36 cellular contexts compared by ENCODE assay signal in the genomic region with DNA sequence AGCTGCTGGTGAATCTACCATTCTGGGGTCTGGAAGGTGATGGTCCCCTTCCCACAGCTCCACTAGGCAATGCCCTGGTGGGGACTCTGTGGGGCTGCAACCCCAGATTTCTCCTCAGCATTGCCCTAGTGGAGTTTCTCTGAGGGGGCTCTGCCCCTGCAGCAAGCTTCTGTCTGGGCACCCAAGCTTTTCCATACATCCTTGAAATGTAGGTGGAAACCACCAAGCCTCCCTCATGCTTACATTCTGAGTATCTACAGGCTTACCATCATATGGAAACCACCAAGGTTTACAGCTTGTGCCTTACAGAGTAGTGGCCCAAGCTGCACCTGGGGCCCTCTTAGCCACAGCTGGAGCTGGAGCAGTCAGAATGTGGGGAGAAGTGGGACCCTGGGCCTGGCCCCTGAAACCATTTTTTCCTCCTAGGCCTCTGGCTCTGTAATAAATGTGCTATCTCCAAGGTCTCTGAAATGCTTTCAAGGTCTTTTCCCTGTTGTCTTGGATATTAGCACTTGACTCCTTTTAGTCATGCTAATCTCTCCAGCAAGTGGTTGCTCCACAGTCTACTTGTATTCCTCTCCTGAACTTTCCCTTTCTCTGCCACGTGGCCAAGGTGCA. TPM values are rescaled to one million over a fixed set of nuclear protein-coding genes. Genes with fewer than 3 reads are reported as not detected.
"Had no signal": no experiment of that assay in that cellular context is flagged by ENCODE, and none has a peak within 500 bp of the region (broad histone marks: within the 10 kb centered on the region; RNA-seq: fewer than 3 reads in every experiment).

No MANE protein-coding gene starts in this region.

- H3K9me3 ChIP-seq: colonic mucosa had no signal

- H3K27ac ChIP-seq: ascending aorta, breast epithelium, cardiac muscle cell, colonic mucosa, epithelial cell of prostate, esophagus squamous epithelium, gastroesophageal sphincter, WERI-Rb-1 had no signal

- DNase-seq: activated B cell treated with CpG ODN at 0.5 μM for 24 hours; activated CD4-positive, alpha-beta T cell treated with anti-CD3 and anti-CD28 coated beads for 48 hours; activated CD4-positive, alpha-beta T cell treated with anti-CD3 and anti-CD28 coated beads, Interleukin-2, amount 50 U/mL, for 1 hour; activated CD4-positive, alpha-beta T cell treated with anti-CD3 and anti-CD28 coated beads, Interleukin-2, amount 50 U/mL, for 48 hours; activated CD8-positive, alpha-beta memory T cell treated with anti-CD3 and anti-CD28 coated beads, Interleukin-2, amount 10 ng/mL, durations not matched to agents 7 days and 5 days; activated CD8-positive, alpha-beta memory T cell treated with anti-CD3 and anti-CD28 coated beads, Interleukin-2, amount 50 U/mL, for 4 hours; activated CD8-positive, alpha-beta T cell treated with anti-CD3 and anti-CD28 coated beads for 36 hours; activated gamma-delta T cell; activated naive CD4-positive, alpha-beta T cell; activated naive CD4-positive, alpha-beta T cell treated with anti-CD3 and anti-CD28 coated beads, Interleukin-2, amount 10 ng/mL, durations not matched to agents 7 days and 5 days; activated naive CD8-positive, alpha-beta T cell treated with anti-CD3 and anti-CD28 coated beads, Interleukin-2, amount 10 ng/mL, durations not matched to agents 7 days and 5 days; activated T-cell treated with anti-CD3 and anti-CD28 coated beads for 4 hours; activated T-cell treated with anti-CD3 and anti-CD28 coated beads, Interleukin-2, amount 50 U/mL, for 24 hours; activated T-cell treated with anti-CD3 and anti-CD28 coated beads, Interleukin-2, amount 50 U/mL, for 72 hours; central memory CD4-positive, alpha-beta T cell; cerebellar nuclear complex; colonic mucosa; effector CD8-positive, alpha-beta T cell; esophagus squamous epithelium; foreskin melanocyte; T-helper 1 cell; T-helper 17 cell; T1000; WERI-Rb-1 had no signal

- H3K27me3 ChIP-seq: ascending aorta, breast epithelium, colonic mucosa had no signal

- H3K4me3 ChIP-seq: ascending aorta, breast epithelium, cardiac muscle cell, colonic mucosa, esophagus squamous epithelium, gastroesophageal sphincter had no signal

- H3K4me1 ChIP-seq: ascending aorta, breast epithelium, colonic mucosa, esophagus squamous epithelium, gastroesophageal sphincter had no signal

- H3K36me3 ChIP-seq: ascending aorta, breast epithelium, cardiac muscle cell, colonic mucosa, esophagus squamous epithelium, gastroesophageal sphincter, WERI-Rb-1 had no signal

- ATAC-seq: activated CD4-positive, CD25-positive, alpha-beta regulatory T cell treated with anti-CD3 and anti-CD28 coated beads, Interleukin-2, amount 50 U/mL, for 24 hours; activated CD8-positive, alpha-beta memory T cell treated with anti-CD3 and anti-CD28 coated beads, Interleukin-2, amount 10 ng/mL, durations not matched to agents 7 days and 5 days; activated CD8-positive, alpha-beta T cell treated with anti-CD3 and anti-CD28 coated beads for 36 hours; activated naive CD4-positive, alpha-beta T cell treated with anti-CD3 and anti-CD28 coated beads, Interleukin-2, amount 50 U/mL, for 72 hours; activated T-cell treated with anti-CD3 and anti-CD28 coated beads, Interleukin-2, amount 50 U/mL, for 72 hours; gastroesophageal sphincter; T-helper 17 cell had no signal

RNA-seq across cellular contexts. Expression of a gene that starts 19.6 kb away (rescaled TPM):
- total RNA-seq: activated B cell treated with CpG ODN at 0.5 μM for 24 hours; activated CD8-positive, alpha-beta memory T cell treated with anti-CD3 and anti-CD28 coated beads, Interleukin-2, amount 10 ng/mL, durations not matched to agents 7 days and 5 days; activated CD8-positive, alpha-beta T cell treated with anti-CD3 and anti-CD28 coated beads for 36 hours; activated naive CD8-positive, alpha-beta T cell treated with anti-CD3 and anti-CD28 coated beads, Interleukin-2, amount 10 ng/mL, durations not matched to agents 7 days and 5 days; dermis microvascular lymphatic vessel endothelial cell; endothelial cell of umbilical vein; fibroblast of lung; fibroblast of villous mesenchyme; gastroesophageal sphincter; glomerular endothelial cell; T-helper 17 cell had no signal
- polyA plus RNA-seq: endothelial cell of umbilical vein, fibroblast of lung had no signal

RNA-seq across cellular contexts. Expression of a gene that starts 45.6 kb away (rescaled TPM):
- total RNA-seq: ascending aorta, dermis microvascular lymphatic vessel endothelial cell, endothelial cell of umbilical vein, fibroblast of lung, fibroblast of villous mesenchyme, glomerular endothelial cell had no signal
- polyA plus RNA-seq: endothelial cell of umbilical vein, fibroblast of lung had no signal
